6 cellular contexts compared by ENCODE assay signal in the genomic region with DNA sequence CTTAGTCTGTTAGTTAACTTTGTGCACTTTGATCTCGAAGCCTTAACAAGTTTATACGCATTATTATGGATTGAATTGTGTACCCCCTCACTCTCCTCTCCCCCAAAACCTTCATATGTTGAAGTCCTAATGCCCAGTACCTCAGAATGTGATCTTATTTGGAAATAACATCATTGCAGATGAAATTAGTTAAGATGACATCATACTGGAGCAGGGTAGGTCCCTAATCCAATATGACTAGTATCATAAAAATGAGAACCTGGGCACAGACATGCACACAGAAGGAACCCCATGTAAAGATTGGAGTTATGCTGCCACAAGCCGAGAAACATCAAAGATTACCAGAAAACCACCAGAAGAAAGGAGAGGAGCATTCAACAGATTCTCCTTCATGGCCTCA.
"Had no signal": no experiment of that assay in that cellular context is flagged by ENCODE, and none has a peak within 500 bp of the region (broad histone marks: within the 10 kb centered on the region; RNA-seq: fewer than 3 reads in every experiment).

No MANE protein-coding gene starts in this region.

- H3K9ac ChIP-seq: GM23248 had no signal

- DNase-seq: GM23248, GOT3, H9, HCEC 1CT, HFFc6, KG1 had no signal

- H3K4me3 ChIP-seq: GM23248 had no signal

- H2AFZ ChIP-seq: GM23248 had no signal

- H3K27ac ChIP-seq: GM23248 had no signal
